In the genomic region with DNA sequence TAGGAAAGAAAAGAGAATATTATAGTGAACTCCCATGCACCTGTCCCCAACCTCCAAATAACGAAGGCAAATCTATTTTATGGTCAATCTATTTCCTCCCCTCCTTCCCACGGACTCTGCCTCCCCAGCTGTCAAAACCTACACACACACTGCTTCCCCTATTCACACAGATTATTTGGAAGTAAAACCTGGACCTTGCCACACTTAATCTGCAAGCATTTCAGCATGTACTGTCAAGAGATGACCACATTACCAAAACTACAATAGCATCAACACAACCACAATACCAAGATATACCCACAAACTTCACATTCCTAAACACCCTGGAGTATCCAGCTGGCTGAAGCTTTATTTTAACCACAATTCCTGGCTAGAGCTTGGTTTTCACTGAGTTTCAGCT, we compare ENCODE assay signal across 27 cellular contexts. TPM values are rescaled to one million over a fixed set of nuclear protein-coding genes. Genes with fewer than 3 reads are reported as not detected.
"Had no signal": no experiment of that assay in that cellular context is flagged by ENCODE, and none has a peak within 500 bp of the region (broad histone marks: within the 10 kb centered on the region; RNA-seq: fewer than 3 reads in every experiment).

No MANE protein-coding gene starts in this region.

- ATAC-seq: activated CD8-positive, alpha-beta T cell treated with anti-CD3 and anti-CD28 coated beads, Interleukin-2, amount 10 ng/mL, durations not matched to agents 7 days and 5 days; activated naive CD4-positive, alpha-beta T cell treated with anti-CD3 and anti-CD28 coated beads, Interleukin-2, amount 50 U/mL, for 72 hours; foreskin keratinocyte; left lung; naive thymus-derived CD4-positive, alpha-beta T cell; right cardiac atrium had no signal

- H3K9me3 Mint-ChIP-seq: activated naive CD4-positive, alpha-beta T cell treated with anti-CD3 and anti-CD28 coated beads, Interleukin-2, amount 50 U/mL, for 72 hours; stimulated activated naive CD8-positive, alpha-beta T cell treated with anti-CD3 and anti-CD28 coated beads, Interleukin-15, Interleukin-2, amounts not matched to agents 100 ng/mL and 50 ng/mL, for 24 hours had no signal

- H3K27ac Mint-ChIP-seq: activated CD8-positive, alpha-beta T cell treated with anti-CD3 and anti-CD28 coated beads, Interleukin-2, amount 10 ng/mL, durations not matched to agents 7 days and 5 days; activated naive CD4-positive, alpha-beta T cell treated with anti-CD3 and anti-CD28 coated beads, Interleukin-2, amount 50 U/mL, for 72 hours; immature natural killer cell; stimulated activated naive CD8-positive, alpha-beta T cell treated with anti-CD3 and anti-CD28 coated beads, Interleukin-15, Interleukin-2, amounts not matched to agents 100 ng/mL and 50 ng/mL, for 24 hours had no signal

- H3K4me3 Mint-ChIP-seq: activated CD8-positive, alpha-beta T cell treated with anti-CD3 and anti-CD28 coated beads, Interleukin-2, amount 10 ng/mL, durations not matched to agents 7 days and 5 days; stimulated activated naive CD8-positive, alpha-beta T cell treated with anti-CD3 and anti-CD28 coated beads, Interleukin-15, Interleukin-2, amounts not matched to agents 100 ng/mL and 50 ng/mL, for 24 hours had no signal

- DNase-seq: activated CD4-positive, alpha-beta T cell treated with anti-CD3 and anti-CD28 coated beads, Interleukin-2, amount 50 U/mL, for 1 hour; activated CD4-positive, CD25-positive, alpha-beta regulatory T cell treated with anti-CD3 and anti-CD28 coated beads, Interleukin-2, amount 50 U/mL, for 72 hours; activated CD8-positive, alpha-beta T cell treated with anti-CD3 and anti-CD28 coated beads, Interleukin-2, amount 10 ng/mL, durations not matched to agents 7 days and 5 days; cortex of kidney; foreskin keratinocyte; immature natural killer cell; left lung; naive thymus-derived CD4-positive, alpha-beta T cell; ovary; right cardiac atrium; stimulated activated CD4-positive, alpha-beta T cell treated with anti-CD3 and anti-CD28 coated beads, Interleukin-1b, Interleukin-23, amount 100 ng/mL, for 48 hours; substantia nigra; T-helper 2 cell; thyroid gland had no signal

- H3K36me3 Mint-ChIP-seq: immature natural killer cell had no signal

RNA-seq across cellular contexts. Expression of a gene that starts 27.8 kb away (rescaled TPM):
- total RNA-seq: activated CD8-positive, alpha-beta T cell treated with anti-CD3 and anti-CD28 coated beads, Interleukin-2, amount 10 ng/mL, durations not matched to agents 7 days and 5 days; activated naive CD4-positive, alpha-beta T cell treated with anti-CD3 and anti-CD28 coated beads, Interleukin-2, amount 50 U/mL, for 72 hours; cardiac muscle cell; cerebellum; epithelial cell of proximal tubule; foreskin keratinocyte; glomerular endothelial cell; kidney epithelial cell; left lung; lung; mesenteric fat pad; mucosa of gallbladder; naive thymus-derived CD4-positive, alpha-beta T cell; ovary; pulmonary artery endothelial cell; right cardiac atrium; skeletal muscle tissue; thyroid gland; ureter had no signal
- polyA plus RNA-seq: cardiac muscle cell; foreskin keratinocyte; immature natural killer cell; lung; naive thymus-derived CD4-positive, alpha-beta T cell; ovary; right cardiac atrium had no signal

RNA-seq across cellular contexts. Expression of a gene that starts 31.4 kb away (rescaled TPM):
- total RNA-seq: activated CD8-positive, alpha-beta T cell treated with anti-CD3 and anti-CD28 coated beads, Interleukin-2, amount 10 ng/mL, durations not matched to agents 7 days and 5 days; activated naive CD4-positive, alpha-beta T cell treated with anti-CD3 and anti-CD28 coated beads, Interleukin-2, amount 50 U/mL, for 72 hours; cardiac muscle cell; cerebellum; epithelial cell of proximal tubule; glomerular endothelial cell; left lung; lung; mesenteric fat pad; mucosa of gallbladder; naive thymus-derived CD4-positive, alpha-beta T cell; ovary; pulmonary artery endothelial cell; right cardiac atrium; skeletal muscle tissue; thyroid gland; ureter had no signal
- polyA plus RNA-seq: cardiac muscle cell; immature natural killer cell; lung; naive thymus-derived CD4-positive, alpha-beta T cell; ovary; right cardiac atrium had no signal
